1 cellular context compared by ENCODE assay signal in genomic region chr19:45150731-45151725, GRCh38.
TF ChIP-seq lines count a peak whose summit lies in the region.

No MANE protein-coding gene starts in this region.

TF ChIP-seq in HCT116, 20 proteins besides CTCF, POLR2A, EP300 and RAD21:
- 0 out of 2 replicates have a peak, but pooled peaks have one; percentile 12 for TF ChIP-seq POLR2AphosphoS5 (IDR thresholded peaks at IDR 0.05; ENCODE audit: low read depth, low read length)
- no peak for TF ChIP-seq REST (IDR thresholded peaks at IDR 0.05; ENCODE audit: low read depth)
